In genomic region chr17:6683730-6684459, GRCh38 we compare ENCODE assay signal across 1 cellular context.
TF ChIP-seq lines count a peak whose summit lies in the region.

No MANE protein-coding gene starts in this region.

TF ChIP-seq in HepG2, 621 proteins besides CTCF, POLR2A, EP300 and RAD21 (continued from another document):
- no peak for TF ChIP-seq SOX6 (IDR thresholded peaks at IDR 0.05)
- TF ChIP-seq SOX6 (CRISPR knock-in tag; IDR thresholded peaks at IDR 0.05), result peak; percentile 23; the same call in 1 of the 2 replicates
- 0 out of 2 replicates have a peak, but pooled peaks have one; percentile 46 for TF ChIP-seq ZNF468 (CRISPR knock-in tag; IDR thresholded peaks at IDR 0.05)
- no peak for TF ChIP-seq ZNF207 (IDR thresholded peaks at IDR 0.05; ENCODE audit: borderline replicate concordance)
- 0 out of 2 replicates have a peak, but pooled peaks have one; percentile 45 for TF ChIP-seq ZNF737 (CRISPR knock-in tag; IDR thresholded peaks at IDR 0.05; ENCODE audit: borderline replicate concordance)
- no peak for TF ChIP-seq KMT2A (CRISPR knock-in tag; IDR thresholded peaks at IDR 0.05)
- TF ChIP-seq, protein P1, sequence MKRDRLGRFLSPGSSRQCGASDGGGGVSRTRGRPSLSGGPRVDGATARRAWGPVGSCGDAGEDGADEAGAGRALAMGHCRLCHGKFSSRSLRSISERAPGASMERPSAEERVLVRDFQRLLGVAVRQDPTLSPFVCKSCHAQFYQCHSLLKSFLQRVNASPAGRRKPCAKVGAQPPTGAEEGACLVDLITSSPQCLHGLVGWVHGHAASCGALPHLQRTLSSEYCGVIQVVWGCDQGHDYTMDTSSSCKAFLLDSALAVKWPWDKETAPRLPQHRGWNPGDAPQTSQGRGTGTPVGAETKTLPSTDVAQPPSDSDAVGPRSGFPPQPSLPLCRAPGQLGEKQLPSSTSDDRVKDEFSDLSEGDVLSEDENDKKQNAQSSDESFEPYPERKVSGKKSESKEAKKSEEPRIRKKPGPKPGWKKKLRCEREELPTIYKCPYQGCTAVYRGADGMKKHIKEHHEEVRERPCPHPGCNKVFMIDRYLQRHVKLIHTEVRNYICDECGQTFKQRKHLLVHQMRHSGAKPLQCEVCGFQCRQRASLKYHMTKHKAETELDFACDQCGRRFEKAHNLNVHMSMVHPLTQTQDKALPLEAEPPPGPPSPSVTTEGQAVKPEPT (CRISPR knock-in tag; IDR thresholded peaks at IDR 0.05; ENCODE audit: low read depth), result 0 out of 2 replicates have a peak, but pooled peaks have one; percentile 15
- TF ChIP-seq ZNF251 (CRISPR knock-in tag; IDR thresholded peaks at IDR 0.05), result no peak
- no peak for TF ChIP-seq FOXO4 (CRISPR knock-in tag; conservative IDR thresholded peaks at IDR 0.05)
- TF ChIP-seq MTA1 (CRISPR knock-in tag; IDR thresholded peaks at IDR 0.05; ENCODE audit: borderline replicate concordance), result 0 out of 2 replicates have a peak, but pooled peaks have one; percentile 47
